In the genomic region with DNA sequence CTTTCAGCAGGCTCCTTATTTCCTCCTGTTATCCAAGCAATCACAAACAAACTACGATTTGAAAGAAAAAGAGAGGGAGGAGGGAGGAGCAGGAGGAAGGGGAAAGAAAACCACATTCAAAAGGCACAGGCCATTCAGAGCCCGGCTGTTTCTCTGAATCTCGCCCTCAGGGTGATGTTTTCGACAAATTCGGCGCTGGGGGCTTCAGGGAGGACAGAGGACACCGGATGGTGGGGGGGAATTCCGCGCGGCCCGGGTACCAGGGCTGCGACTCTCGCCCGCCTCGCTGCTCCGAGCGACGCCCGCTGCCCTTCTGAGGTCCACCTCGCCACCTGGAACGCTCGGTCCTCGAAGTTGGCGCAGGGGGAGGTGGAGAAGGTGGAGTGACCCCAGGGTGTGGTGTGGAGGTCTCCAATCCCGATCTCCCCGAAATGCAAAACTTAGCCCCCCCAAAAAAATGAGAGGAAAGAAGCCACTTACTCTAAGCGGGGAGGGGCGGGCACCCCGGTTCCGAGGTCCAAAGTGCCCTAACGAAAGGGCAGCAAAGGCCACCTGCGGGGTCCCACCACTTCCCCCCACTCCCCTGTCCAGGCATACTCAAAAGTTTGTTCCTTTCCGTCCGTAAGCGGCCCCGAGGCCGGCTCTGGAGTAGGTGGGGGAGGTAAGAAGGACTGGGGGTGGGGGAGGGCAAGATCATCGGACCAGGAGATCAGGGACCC, we compare ENCODE assay signal across 12 cellular contexts. TPM values are rescaled to one million over a fixed set of nuclear protein-coding genes. Genes with fewer than 3 reads are reported as not detected.
DNase-seq lines count a peak whose midpoint lies in the region; ATAC-seq and TF ChIP-seq lines count a peak whose summit lies in the region.
"Had no signal": no experiment of that assay in that cellular context is flagged by ENCODE, and none has a peak within 500 bp of the region (broad histone marks: within the 10 kb centered on the region; RNA-seq: fewer than 3 reads in every experiment).

No MANE protein-coding gene starts in this region.

- peak; percentile 28 for ATAC-seq in mucosa of descending colon
- ATAC-seq in GM21825 (IDR thresholded peaks at IDR 0.05; ENCODE audit: unreplicated experiment): no peak

- no peaks in the 10 kb centered on the region for H3K36me3 ChIP-seq in mucosa of descending colon (ENCODE audit: low read depth)
- no peaks in the 10 kb centered on the region for H3K36me3 ChIP-seq in transverse colon

- intact Hi-C loops in mucosa of descending colon (cut with DNase I, micrococcal nuclease) (no loop called here), transverse colon (cut with DNase I; ENCODE audit: low total_unique reads) (no loop called here)

- H3K27me3 ChIP-seq in transverse colon: peaks cover 36% of the 10 kb centered on the region

- H3K4me1 ChIP-seq in mucosa of descending colon (ENCODE audit: low read depth) (peaks cover 9% of the 10 kb centered on the region), transverse colon (peaks cover 0 to 48% (median 7%) of the 10 kb centered on the region in 4 donors)

- CTCF ChIA-PET in HEK293T (lab: Yijun Ruan, JAX): no interaction called here

- TF ChIP-seq CTCF in coronary artery (IDR thresholded peaks at IDR 0.05): no peak
- TF ChIP-seq CTCF in mucosa of descending colon (IDR thresholded peaks at IDR 0.05): no peak
- TF ChIP-seq CTCF in transverse colon (IDR thresholded peaks at IDR 0.05): no peak

- H3K9me3 ChIP-seq in mucosa of descending colon (no peaks in the 10 kb centered on the region), transverse colon (no peaks in the 10 kb centered on the region)

- in situ Hi-C loops in transverse colon (cut with MboI; ENCODE audit: low pct_ligation_motif_present in 1 of 4, low pct_unique_long_range_greater_than_20kb in 1 of 4, low sequenced_read_pairs in 3 of 4): loop anchor here in 1 of 4 donors (25.0 kb wide), 1 partner anchor 358 kb away; no protein-coding TSS in a partner anchor

- TF ChIP-seq EP300 in transverse colon (IDR thresholded peaks at IDR 0.05; ENCODE audit: low read depth): no peak

- H3K4me3 ChIP-seq in coronary artery: peak overlapping the region; percentile 68
- peak overlapping the region; percentile 72 for H3K4me3 ChIP-seq in mucosa of descending colon
- H3K4me3 ChIP-seq in transverse colon: peak overlapping the region; percentile 48 to 83 (median 74)

- H3K27ac ChIP-seq in coronary artery: no peak overlapping the region
- peak overlapping the region; percentile 78 to 92 (median 90) for H3K27ac ChIP-seq in transverse colon

- DNase-seq in NCI-H82 (lab: John Stamatoyannopoulos, UW) (peak; percentile 30), NCI-H82 treated with DMSO at 0.1 percent for 48 hours (lab: John Stamatoyannopoulos, UW; ENCODE audit: unreplicated experiment) (no peak), coronary artery (ENCODE audit: low spot score) (no peak), mucosa of descending colon (peak; percentile 34 to 53 (median 49)), transverse colon (no peak), T-helper 2 cell (no peak), HEK293T (ENCODE audit: extremely low spot score) (no peak)
- DNase-seq: activated gamma-delta T cell treated with Interleukin-2 at 50 U/mL for 16 hours, AML-193, naive B cell, NCI-H524 treated with DMSO at 0.1 percent for 48 hours had no signal

- WGBS in transverse colon (ENCODE audit: low coverage in 1 of 2), 2 donors: 0 to 5% methylated on average over 14 to 38 of the region's 38 CpGs

- TF ChIP-seq POLR2A in transverse colon (IDR thresholded peaks at IDR 0.05): no peak

- POLR2A ChIA-PET in HEK293T (lab: Yijun Ruan, JAX): no interaction called here

TF ChIP-seq in HEK293T, 16 proteins besides CTCF, POLR2A, EP300 and RAD21:
- no peak for TF ChIP-seq FOXM1 (IDR thresholded peaks at IDR 0.05; ENCODE audit: borderline replicate concordance)
- TF ChIP-seq ELF4 (IDR thresholded peaks at IDR 0.05): no peak
- no peak for TF ChIP-seq ZNF384 (IDR thresholded peaks at IDR 0.05)
- no peak for TF ChIP-seq LEF1 (IDR thresholded peaks at IDR 0.05; ENCODE audit: borderline replicate concordance)
- no peak for TF ChIP-seq NFRKB (IDR thresholded peaks at IDR 0.05)

RNA-seq across cellular contexts. Expression of a gene that starts 1.2 kb away (rescaled TPM):
- total RNA-seq in mucosa of descending colon (10 to 100 TPM; 16.0 to 47.6 (median 42.3) TPM), transverse colon (10 to 100 TPM; 10.9 to 32.6 (median 28.0) TPM)

Comparison
In these comparisons a context has a peak if more than half of its experiments do, and no peak if none do; other contexts are left out.
1. DNase-seq: peak in NCI-H82 (single experiment) and mucosa of descending colon (3 of 3); none in NCI-H82 treated with DMSO at 0.1 percent for 48 hours (single experiment), coronary artery (single experiment), transverse colon (single experiment), T-helper 2 cell (0 of 5) and HEK293T (single experiment).
2. H3K27ac ChIP-seq: peak in transverse colon (4 of 4); none in coronary artery (0 of 2).
3. Peak in every context shown above with its lines, with median percentiles within 50 percentile points of each other: H3K4me3 ChIP-seq.